27 cellular contexts compared by ENCODE assay signal in genomic region chr11:61685611-61685955, GRCh38. TPM values are rescaled to one million over a fixed set of nuclear protein-coding genes. Genes with fewer than 3 reads are reported as not detected.
A peak's percentile ranks its signal among the peaks of the same experiment; 100 is the strongest.
DNase-seq lines count a peak whose midpoint lies in the region; ATAC-seq, FAIRE-seq and TF ChIP-seq lines count a peak whose summit lies in the region.
"Had no signal": no experiment of that assay in that cellular context is flagged by ENCODE, and none has a peak within 500 bp of the region (broad histone marks: within the 10 kb centered on the region; RNA-seq: fewer than 3 reads in every experiment).

No MANE protein-coding gene starts in this region.

- H2AFZ ChIP-seq in astrocyte (ENCODE audit: low read depth, low read length), result no peak overlapping the region

- H3K9me3 ChIP-seq in astrocyte (ENCODE audit: insufficient read depth, low read depth, low read length) (no peaks in the 10 kb centered on the region), adrenal gland (replicated peaks in 1 of 3) (no peaks in the 10 kb centered on the region)
- H3K9me3 ChIP-seq: body of pancreas, esophagus squamous epithelium, right lobe of liver, thoracic aorta had no signal

- peak overlapping the region; percentile 81 for H3K4me2 ChIP-seq in astrocyte (ENCODE audit: low read length)

- peak; percentile 27 for DNase-seq in activated naive CD8-positive, alpha-beta T cell treated with anti-CD3 and anti-CD28 coated beads, Interleukin-2, amount 10 ng/mL, durations not matched to agents 7 days and 5 days
- DNase-seq in activated naive CD8-positive, alpha-beta T cell treated with anti-CD3 and anti-CD28 coated beads for 36 hours, result no peak
- DNase-seq in Kasumi-1 (lab: John Stamatoyannopoulos, UW), result peak; percentile 22 to 35
- no peak for DNase-seq in astrocyte (ENCODE audit: low read depth)
- DNase-seq in stimulated activated naive CD8-positive, alpha-beta T cell treated with anti-CD3 and anti-CD28 coated beads, Interleukin-15, Interleukin-2, amounts not matched to agents 100 U/mL and 50 U/mL, for 24 hours, result peak; percentile 46
- no peak for DNase-seq in adrenal gland
- DNase-seq: activated T-cell treated with anti-CD3 and anti-CD28 coated beads, Interleukin-2, amount 50 U/mL, for 48 hours; body of pancreas; dermis blood vessel endothelial cell; DMS 273 treated with DMSO at 0.1 percent for 48 hours; esophagus squamous epithelium; foreskin melanocyte; GOT3; left cardiac atrium; mammary epithelial cell; NCI-H1436; NCI-H2107; NCI-H446; NCI-H774; right lobe of liver; T1000 had no signal

- peaks cover 39% of the 10 kb centered on the region for H4K20me1 ChIP-seq in astrocyte (ENCODE audit: insufficient read depth, low read length)

- H3K9me3 Mint-ChIP-seq in activated naive CD8-positive, alpha-beta T cell treated with anti-CD3 and anti-CD28 coated beads, Interleukin-2, amount 10 ng/mL, durations not matched to agents 7 days and 5 days, result no peaks in the 10 kb centered on the region
- H3K9me3 Mint-ChIP-seq in activated naive CD8-positive, alpha-beta T cell treated with anti-CD3 and anti-CD28 coated beads for 36 hours, result no peaks in the 10 kb centered on the region
- H3K9me3 Mint-ChIP-seq in astrocyte (ENCODE audit: unreplicated experiment), result peaks cover 2% of the 10 kb centered on the region

- H3K36me3 ChIP-seq in astrocyte (ENCODE audit: insufficient read depth, low read length) (no peaks in the 10 kb centered on the region), adrenal gland (replicated peaks in 1 of 2) (no peaks in the 10 kb centered on the region)
- H3K36me3 ChIP-seq: esophagus squamous epithelium, right lobe of liver, thoracic aorta had no signal

- H3K4me3 ChIP-seq in astrocyte (ENCODE audit: insufficient read depth, low read depth, low read length) (no peak overlapping the region), adrenal gland (no peak overlapping the region)
- H3K4me3 ChIP-seq: body of pancreas, esophagus squamous epithelium, right lobe of liver, thoracic aorta had no signal

- intact Hi-C loops in adrenal gland (cut with DNase I), result no loop called here

- no peak for ATAC-seq in activated naive CD8-positive, alpha-beta T cell treated with anti-CD3 and anti-CD28 coated beads, Interleukin-2, amount 10 ng/mL, durations not matched to agents 7 days and 5 days (ENCODE audit: low read depth)
- peak; percentile 38 for ATAC-seq in stimulated activated naive CD8-positive, alpha-beta T cell treated with anti-CD3 and anti-CD28 coated beads, Interleukin-15, Interleukin-2, amounts not matched to agents 100 U/mL and 50 U/mL, for 24 hours
- ATAC-seq in GM21360 (IDR thresholded peaks at IDR 0.05; ENCODE audit: unreplicated experiment) (no peak), HG03135 (IDR thresholded peaks at IDR 0.05; ENCODE audit: unreplicated experiment) (no peak)
- ATAC-seq: body of pancreas, left cardiac atrium, right lobe of liver had no signal

- no peak for FAIRE-seq in astrocyte (lab: Jason Lieb, UNC)
- FAIRE-seq: endometrium, GM12892, RCC 7860 had no signal

- H3K4me1 Mint-ChIP-seq in activated naive CD8-positive, alpha-beta T cell treated with anti-CD3 and anti-CD28 coated beads, Interleukin-2, amount 10 ng/mL, durations not matched to agents 7 days and 5 days, result peaks cover 12% of the 10 kb centered on the region
- peaks cover 3% of the 10 kb centered on the region for H3K4me1 Mint-ChIP-seq in activated naive CD8-positive, alpha-beta T cell treated with anti-CD3 and anti-CD28 coated beads for 36 hours
- H3K4me1 Mint-ChIP-seq in astrocyte (ENCODE audit: low read depth, unreplicated experiment), result peaks cover 22% of the 10 kb centered on the region

- H3K27ac Mint-ChIP-seq in activated naive CD8-positive, alpha-beta T cell treated with anti-CD3 and anti-CD28 coated beads, Interleukin-2, amount 10 ng/mL, durations not matched to agents 7 days and 5 days, result no peak overlapping the region
- H3K27ac Mint-ChIP-seq in activated naive CD8-positive, alpha-beta T cell treated with anti-CD3 and anti-CD28 coated beads for 36 hours, result no peak overlapping the region
- peak overlapping the region; percentile 51 for H3K27ac Mint-ChIP-seq in astrocyte (ENCODE audit: unreplicated experiment)

- no peaks in the 10 kb centered on the region for H3K36me3 Mint-ChIP-seq in activated naive CD8-positive, alpha-beta T cell treated with anti-CD3 and anti-CD28 coated beads, Interleukin-2, amount 10 ng/mL, durations not matched to agents 7 days and 5 days
- H3K36me3 Mint-ChIP-seq in activated naive CD8-positive, alpha-beta T cell treated with anti-CD3 and anti-CD28 coated beads for 36 hours, result no peaks in the 10 kb centered on the region
- H3K36me3 Mint-ChIP-seq in astrocyte (ENCODE audit: low read depth, unreplicated experiment), result peaks cover 3% of the 10 kb centered on the region

- H3K9ac ChIP-seq in astrocyte (ENCODE audit: low read length), result no peak overlapping the region

- POLR2A ChIA-PET in activated naive CD8-positive, alpha-beta T cell treated with anti-CD3 and anti-CD28 coated beads, Interleukin-2, amount 10 ng/mL, durations not matched to agents 7 days and 5 days (lab: Charles Lee), result no interaction called here

- peaks cover 43% of the 10 kb centered on the region for H3K4me1 ChIP-seq in astrocyte (ENCODE audit: insufficient read depth, low read length)
- peaks cover 0 to 5% of the 10 kb centered on the region in 2 donors for H3K4me1 ChIP-seq in adrenal gland (replicated peaks in 1 of 2)
- H3K4me1 ChIP-seq: right lobe of liver had no signal

- peaks cover 11% of the 10 kb centered on the region for H3K27me3 Mint-ChIP-seq in activated naive CD8-positive, alpha-beta T cell treated with anti-CD3 and anti-CD28 coated beads, Interleukin-2, amount 10 ng/mL, durations not matched to agents 7 days and 5 days
- H3K27me3 Mint-ChIP-seq in activated naive CD8-positive, alpha-beta T cell treated with anti-CD3 and anti-CD28 coated beads for 36 hours, result peaks cover 4% of the 10 kb centered on the region
- H3K27me3 Mint-ChIP-seq in astrocyte (ENCODE audit: low read depth, unreplicated experiment), result peaks cover 4% of the 10 kb centered on the region

- peaks cover 18% of the 10 kb centered on the region for H3K79me2 ChIP-seq in astrocyte (ENCODE audit: insufficient read depth, low read length)

- 72 to 77% (median 75%) methylated on average over 9 of the region's 9 CpGs for WGBS in adrenal gland, 4 donors

- TF ChIP-seq CTCF in astrocyte (IDR thresholded peaks at IDR 0.05; ENCODE audit: insufficient read depth, low read depth, low read length) (no peak), adrenal gland (IDR thresholded peaks at IDR 0.05) (no peak)

- H3K4me3 Mint-ChIP-seq in activated naive CD8-positive, alpha-beta T cell treated with anti-CD3 and anti-CD28 coated beads, Interleukin-2, amount 10 ng/mL, durations not matched to agents 7 days and 5 days, result no peak overlapping the region
- no peak overlapping the region for H3K4me3 Mint-ChIP-seq in activated naive CD8-positive, alpha-beta T cell treated with anti-CD3 and anti-CD28 coated beads for 36 hours
- no peak overlapping the region for H3K4me3 Mint-ChIP-seq in astrocyte (ENCODE audit: unreplicated experiment)

- H3K27me3 ChIP-seq in astrocyte (ENCODE audit: insufficient read depth, low read length) (no peaks in the 10 kb centered on the region), adrenal gland (no peaks in the 10 kb centered on the region)
- H3K27me3 ChIP-seq: body of pancreas, right lobe of liver had no signal

- H3K27ac ChIP-seq in astrocyte (ENCODE audit: low read depth, low read length) (no peak overlapping the region), adrenal gland (no peak overlapping the region)
- H3K27ac ChIP-seq: body of pancreas, esophagus squamous epithelium, right lobe of liver, thoracic aorta had no signal

- TF ChIP-seq POLR2A in adrenal gland (IDR thresholded peaks at IDR 0.05), result no peak

RNA-seq across cellular contexts. Expression of gene DAGLA, which starts 5.4 kb away (rescaled TPM):
- total RNA-seq in activated naive CD8-positive, alpha-beta T cell treated with anti-CD3 and anti-CD28 coated beads, Interleukin-2, amount 10 ng/mL, durations not matched to agents 7 days and 5 days, result under 1 TPM; 0.08 to 0.14 TPM
- total RNA-seq in activated naive CD8-positive, alpha-beta T cell treated with anti-CD3 and anti-CD28 coated beads for 36 hours, result under 1 TPM; 0.12 to 0.22 TPM
- total RNA-seq in astrocyte, result 5.5 and 5.6 TPM in 2 replicates
- 1 to 10 TPM; 1.0 to 4.2 (median 3.2) TPM for total RNA-seq in adrenal gland
- 1 to 10 TPM in 2 of 3 donors, under 1 TPM in 1; 0.81 to 2.7 (median 1.5) TPM for polyA plus RNA-seq in adrenal gland

Comparison
In these comparisons a context has a peak if more than half of its experiments do, and no peak if none do; other contexts are left out.
1. DNase-seq: peak in activated naive CD8-positive, alpha-beta T cell treated with anti-CD3 and anti-CD28 coated beads, Interleukin-2, amount 10 ng/mL, durations not matched to agents 7 days and 5 days (single experiment), Kasumi-1 (2 of 2) and stimulated activated naive CD8-positive, alpha-beta T cell treated with anti-CD3 and anti-CD28 coated beads, Interleukin-15, Interleukin-2, amounts not matched to agents 100 U/mL and 50 U/mL, for 24 hours (single experiment); none in activated naive CD8-positive, alpha-beta T cell treated with anti-CD3 and anti-CD28 coated beads for 36 hours (single experiment), astrocyte (single experiment) and adrenal gland (0 of 7).